ENCODE assay signal across 8 cellular contexts in genomic region chr20:381581-382290, GRCh38.
DNase-seq lines count a peak whose midpoint lies in the region; ATAC-seq and TF ChIP-seq lines count a peak whose summit lies in the region.

No MANE protein-coding gene starts in this region.

- TF ChIP-seq CTCF in epithelial cell of esophagus (IDR thresholded peaks at IDR 0.05; ENCODE audit: insufficient read depth, low read depth, low read length, missing control alignments) = no peak

- peak overlapping the region; percentile 61 for H3K4me3 ChIP-seq in epithelial cell of esophagus (ENCODE audit: low read length)
- H3K4me3 ChIP-seq in mucosa of stomach (ENCODE audit: low read length) = peak overlapping the region; percentile 14

- DNase-seq in AG20443 (ENCODE audit: low spot score) (peak; percentile 84), NOMO-1 (lab: John Stamatoyannopoulos, UW; ENCODE audit: unreplicated experiment in 2 of 2) (peak; percentile 68 to 77), epithelial cell of esophagus (ENCODE audit: low read depth) (peak; percentile 80)
- peak; percentile 27 for DNase-seq in activated CD8-positive, alpha-beta memory T cell treated with anti-CD3 and anti-CD28 coated beads, Interleukin-2, amount 50 U/mL, for 1 hour (ENCODE audit: extremely low read depth)
- DNase-seq in stimulated activated CD8-positive, alpha-beta memory T cell treated with anti-CD3 and anti-CD28 coated beads, Interleukin-7, amount 100 ng/mL, for 4 hours (ENCODE audit: low read depth in 2 of 2) = peak; percentile 60 to 72

- peak overlapping the region; percentile 28 for H3K9ac ChIP-seq in mucosa of stomach (ENCODE audit: low read length)

- H3K27me3 ChIP-seq in mucosa of stomach (ENCODE audit: control insufficient read depth, insufficient read depth, low read length) = peaks cover 6% of the 10 kb centered on the region

- H3K4me1 ChIP-seq in mucosa of stomach (ENCODE audit: control insufficient read depth, insufficient read depth, low read length) = peaks cover 5% of the 10 kb centered on the region

- ATAC-seq in GM19035 (IDR thresholded peaks at IDR 0.05; ENCODE audit: unreplicated experiment) (peak; percentile 63), HG03196 (IDR thresholded peaks at IDR 0.05; ENCODE audit: unreplicated experiment) (peak; percentile 56)

- no peaks in the 10 kb centered on the region for H3K9me3 ChIP-seq in mucosa of stomach (ENCODE audit: control insufficient read depth, low read length)

- H3K36me3 ChIP-seq in mucosa of stomach (ENCODE audit: control insufficient read depth, insufficient read depth, low read length) = no peaks in the 10 kb centered on the region

Comparison
In these comparisons a context has a peak if more than half of its experiments do, and no peak if none do; other contexts are left out.
1. Peak in every context shown above with its lines: DNase-seq, ATAC-seq and H3K4me3 ChIP-seq.
2. DNase-seq: peak in every context shown above with its lines; median percentile 84 in AG20443; 80 in epithelial cell of esophagus; 72 in NOMO-1; 66 in stimulated activated CD8-positive, alpha-beta memory T cell treated with anti-CD3 and anti-CD28 coated beads, Interleukin-7, amount 100 ng/mL, for 4 hours; 27 in activated CD8-positive, alpha-beta memory T cell treated with anti-CD3 and anti-CD28 coated beads, Interleukin-2, amount 50 U/mL, for 1 hour.